Comparison of ENCODE assay signal across 2 cellular contexts in the genomic region with DNA sequence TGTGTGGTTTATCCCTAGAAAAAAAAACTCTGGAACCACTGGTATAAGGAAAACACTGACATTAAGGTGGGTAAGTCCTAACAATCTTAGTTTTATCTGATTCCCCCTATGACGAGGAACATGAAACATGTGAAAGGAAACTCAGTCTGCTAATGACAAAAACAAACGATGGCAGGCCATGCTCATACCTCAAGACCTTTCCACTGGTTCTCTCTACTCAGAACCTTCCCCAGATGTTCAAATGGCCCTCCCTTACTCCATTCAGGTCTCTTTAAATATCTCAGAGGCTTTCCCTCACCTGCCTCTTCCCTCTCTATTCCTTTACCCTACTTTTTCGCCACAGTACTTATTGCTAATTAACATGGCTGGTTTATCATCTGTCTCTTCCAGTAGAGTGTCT.
TF ChIP-seq lines count a peak whose summit lies in the region.

No MANE protein-coding gene starts in this region.

TF ChIP-seq in A549, 52 proteins besides CTCF, POLR2A, EP300 and RAD21 (continued from another document):
- no peak for TF ChIP-seq ELK1 (IDR thresholded peaks at IDR 0.05; ENCODE audit: low read depth, low read length)
- no peak for TF ChIP-seq RNF2 (IDR thresholded peaks at IDR 0.05; ENCODE audit: borderline replicate concordance, low read depth)

TF ChIP-seq in WTC11, 78 proteins besides CTCF, POLR2A, EP300 and RAD21 (continued from another document):
- TF ChIP-seq PRDM15 (CRISPR knock-in tag; IDR thresholded peaks at IDR 0.05): no peak
- no peak for TF ChIP-seq ZBTB21 (CRISPR knock-in tag; IDR thresholded peaks at IDR 0.05; ENCODE audit: borderline replicate concordance)
- no peak for TF ChIP-seq SOX15 (CRISPR knock-in tag; IDR thresholded peaks at IDR 0.05)
- no peak for TF ChIP-seq ESRRA (CRISPR knock-in tag; IDR thresholded peaks at IDR 0.05; ENCODE audit: borderline replicate concordance)
- no peak for TF ChIP-seq ATF2 (CRISPR knock-in tag; IDR thresholded peaks at IDR 0.05; ENCODE audit: borderline replicate concordance, low read depth)
